ENCODE assay signal across 27 cellular contexts in genomic region chr2:181085729-181086128, GRCh38.
"Had no signal": no experiment of that assay in that cellular context is flagged by ENCODE, and none has a peak within 500 bp of the region (broad histone marks: within the 10 kb centered on the region; RNA-seq: fewer than 3 reads in every experiment).

No MANE protein-coding gene starts in this region.

- FAIRE-seq: pancreas, small intestine, urothelium cell line had no signal

- H3K27me3 ChIP-seq: pancreas, right lobe of liver, sigmoid colon, stomach, thyroid gland, tibial nerve, upper lobe of left lung, vagina had no signal

- H3K4me3 Mint-ChIP-seq: natural killer cell treated with Interleukin-12 subunit alpha and Interleukin-12 subunit beta and Interleukin-15 and Interleukin-18, amount 100 ng/mL, for 72 hours; nephron progenitor cell; neural crest cell; stimulated activated effector memory CD8-positive, alpha-beta T cell treated with anti-CD3 and anti-CD28 coated beads, Interleukin-12 subunit alpha, Interleukin-12 subunit beta, amount 100 ng/mL, for 72 hours; stimulated activated naive B cell treated with anti-CD40 and anti-IgM and Interleukin-4, amounts not matched to agents 10 μg/mL and 1 μg/mL and 100 μg/mL, for 72 hours; stimulated activated naive CD8-positive, alpha-beta T cell treated with anti-CD3 and anti-CD28 coated beads, Interleukin-15, Interleukin-2, amounts not matched to agents 100 ng/mL and 50 ng/mL, for 24 hours had no signal

- H3K27ac ChIP-seq: neutrophil, pancreas, prostate gland, right lobe of liver, sigmoid colon, stomach, thoracic aorta, thyroid gland, tibial nerve, upper lobe of left lung, vagina had no signal

- H3K36me3 ChIP-seq: neutrophil, pancreas, prostate gland, right lobe of liver, sigmoid colon, stomach, thoracic aorta, thyroid gland, upper lobe of left lung, vagina had no signal

- H3K4me3 ChIP-seq: pancreas, prostate gland, right lobe of liver, sigmoid colon, stomach, thoracic aorta, thyroid gland, tibial nerve, upper lobe of left lung, vagina had no signal

- ATAC-seq: natural killer cell treated with Interleukin-12 subunit alpha and Interleukin-12 subunit beta and Interleukin-15 and Interleukin-18, amount 100 ng/mL, for 72 hours; pancreas; right cardiac atrium; right lobe of liver; stimulated activated effector memory CD8-positive, alpha-beta T cell treated with anti-CD3 and anti-CD28 coated beads, Interleukin-12 subunit alpha, Interleukin-12 subunit beta, amount 100 ng/mL, for 72 hours; stimulated activated naive B cell treated with anti-CD40 and anti-IgM and Interleukin-4, amounts not matched to agents 10 μg/mL and 1 μg/mL and 100 μg/mL, for 72 hours had no signal

- H3K27ac Mint-ChIP-seq: natural killer cell treated with Interleukin-12 subunit alpha and Interleukin-12 subunit beta and Interleukin-15 and Interleukin-18, amount 100 ng/mL, for 72 hours; nephron progenitor cell; stimulated activated effector memory CD8-positive, alpha-beta T cell treated with anti-CD3 and anti-CD28 coated beads, Interleukin-12 subunit alpha, Interleukin-12 subunit beta, amount 100 ng/mL, for 72 hours; stimulated activated naive B cell treated with anti-CD40 and anti-IgM and Interleukin-4, amounts not matched to agents 10 μg/mL and 1 μg/mL and 100 μg/mL, for 72 hours; stimulated activated naive CD8-positive, alpha-beta T cell treated with anti-CD3 and anti-CD28 coated beads, Interleukin-15, Interleukin-2, amounts not matched to agents 100 ng/mL and 50 ng/mL, for 24 hours had no signal

- H3K9me3 ChIP-seq: neutrophil, pancreas, prostate gland, right lobe of liver, sigmoid colon, thoracic aorta, thyroid gland, upper lobe of left lung, vagina had no signal

- H3K4me1 Mint-ChIP-seq: nephron progenitor cell; neural crest cell; stimulated activated effector memory CD8-positive, alpha-beta T cell treated with anti-CD3 and anti-CD28 coated beads, Interleukin-12 subunit alpha, Interleukin-12 subunit beta, amount 100 ng/mL, for 72 hours; stimulated activated naive B cell treated with anti-CD40 and anti-IgM and Interleukin-4, amounts not matched to agents 10 μg/mL and 1 μg/mL and 100 μg/mL, for 72 hours had no signal

- H3K36me3 Mint-ChIP-seq: stimulated activated effector memory CD8-positive, alpha-beta T cell treated with anti-CD3 and anti-CD28 coated beads, Interleukin-12 subunit alpha, Interleukin-12 subunit beta, amount 100 ng/mL, for 72 hours; stimulated activated naive B cell treated with anti-CD40 and anti-IgM and Interleukin-4, amounts not matched to agents 10 μg/mL and 1 μg/mL and 100 μg/mL, for 72 hours had no signal

- H3K9me3 Mint-ChIP-seq: stimulated activated effector memory CD8-positive, alpha-beta T cell treated with anti-CD3 and anti-CD28 coated beads, Interleukin-12 subunit alpha, Interleukin-12 subunit beta, amount 100 ng/mL, for 72 hours; stimulated activated naive B cell treated with anti-CD40 and anti-IgM and Interleukin-4, amounts not matched to agents 10 μg/mL and 1 μg/mL and 100 μg/mL, for 72 hours had no signal

- DNase-seq: nephron progenitor cell; nucleus accumbens; pancreas; right cardiac atrium; right lobe of liver; sigmoid colon; small intestine; stimulated activated CD4-positive, alpha-beta T cell treated with anti-CD3 and anti-CD28 coated beads, Interleukin-15, amount 100 ng/mL, for 24 hours; stimulated activated CD4-positive, alpha-beta T cell treated with anti-CD3 and anti-CD28 coated beads, Interleukin-2, amount 100 ng/mL, for 24 hours; stimulated activated CD4-positive, alpha-beta T cell treated with anti-CD3 and anti-CD28 coated beads, Interleukin-2, amount 100 ng/mL, for 48 hours; stimulated activated CD4-positive, alpha-beta T cell treated with anti-CD3 and anti-CD28 coated beads, Interleukin-4, amount 100 ng/mL, for 24 hours; stimulated activated naive B cell treated with anti-CD40 and anti-IgM and Interleukin-4, amounts not matched to agents 10 μg/mL and 1 μg/mL and 100 μg/mL, for 72 hours; stimulated activated naive CD4-positive, alpha-beta T cell treated with Interleukin-2 at 50 U/mL for 16 hours; stomach; thyroid gland; trophoblast cell; upper lobe of left lung had no signal

- H3K4me1 ChIP-seq: pancreas, prostate gland, right lobe of liver, sigmoid colon, stomach, thyroid gland, tibial nerve, upper lobe of left lung, vagina had no signal
